In genomic region chr3:152241142-152242067, GRCh38 we compare ENCODE assay signal across 2 cellular contexts.
TF ChIP-seq lines count a peak whose summit lies in the region.

No MANE protein-coding gene starts in this region.

TF ChIP-seq in IMR-90, 13 proteins besides CTCF, POLR2A, EP300 and RAD21:
- no peak for TF ChIP-seq MXI1 (IDR thresholded peaks at IDR 0.05; ENCODE audit: borderline replicate concordance, low read depth, low read length)
- no peak for TF ChIP-seq USF2 (IDR thresholded peaks at IDR 0.05; ENCODE audit: low read depth, low read length)
- TF ChIP-seq BHLHE40 (IDR thresholded peaks at IDR 0.05; ENCODE audit: low read depth, low read length): no peak
- TF ChIP-seq, protein P1, sequence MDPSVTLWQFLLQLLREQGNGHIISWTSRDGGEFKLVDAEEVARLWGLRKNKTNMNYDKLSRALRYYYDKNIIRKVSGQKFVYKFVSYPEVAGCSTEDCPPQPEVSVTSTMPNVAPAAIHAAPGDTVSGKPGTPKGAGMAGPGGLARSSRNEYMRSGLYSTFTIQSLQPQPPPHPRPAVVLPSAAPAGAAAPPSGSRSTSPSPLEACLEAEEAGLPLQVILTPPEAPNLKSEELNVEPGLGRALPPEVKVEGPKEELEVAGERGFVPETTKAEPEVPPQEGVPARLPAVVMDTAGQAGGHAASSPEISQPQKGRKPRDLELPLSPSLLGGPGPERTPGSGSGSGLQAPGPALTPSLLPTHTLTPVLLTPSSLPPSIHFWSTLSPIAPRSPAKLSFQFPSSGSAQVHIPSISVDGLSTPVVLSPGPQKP (IDR thresholded peaks at IDR 0.05; ENCODE audit: borderline replicate concordance, low read depth, low read length): no peak
- no peak for TF ChIP-seq CEBPB (IDR thresholded peaks at IDR 0.05; ENCODE audit: low read depth, low read length)
- TF ChIP-seq RCOR1 (IDR thresholded peaks at IDR 0.05; ENCODE audit: insufficient replicate concordance, low read length): no peak
- no peak for TF ChIP-seq CHD1 (IDR thresholded peaks at IDR 0.05; ENCODE audit: low read depth, low read length)
- TF ChIP-seq RFX5 (IDR thresholded peaks at IDR 0.05; ENCODE audit: low read depth, low read length): no peak
- TF ChIP-seq NFE2L2 (IDR thresholded peaks at IDR 0.05; ENCODE audit: low read depth, low read length): no peak
- TF ChIP-seq FOS (IDR thresholded peaks at IDR 0.05; ENCODE audit: low read depth, low read length): no peak
- TF ChIP-seq MAFK (IDR thresholded peaks at IDR 0.05; ENCODE audit: low read depth, low read length): no peak
- no peak for TF ChIP-seq SMC3 (IDR thresholded peaks at IDR 0.05; ENCODE audit: low read depth, low read length)
- no peak for TF ChIP-seq MAZ (IDR thresholded peaks at IDR 0.05; ENCODE audit: borderline replicate concordance, low read depth, low read length)

TF ChIP-seq in GM12878, 131 proteins besides CTCF, POLR2A, EP300 and RAD21:
- TF ChIP-seq MYC (IDR thresholded peaks at IDR 0.05; ENCODE audit: insufficient read depth, insufficient read length, insufficient replicate concordance, low read length, severe bottlenecking) (no peak), ZNF687 (IDR thresholded peaks at IDR 0.05) (0 out of 2 replicates have a peak, but pooled peaks have one; percentile 9), PKNOX1 (IDR thresholded peaks at IDR 0.05) (peak; percentile 32), RUNX3 (IDR thresholded peaks at IDR 0.05; ENCODE audit: low read length) (peak; percentile 54), EED (IDR thresholded peaks at IDR 0.05; ENCODE audit: low read depth) (0 out of 2 replicates have a peak, but pooled peaks have one; percentile 22), MTA2 (IDR thresholded peaks at IDR 0.05; ENCODE audit: low read depth) (no peak), SPI1 (IDR thresholded peaks at IDR 0.05; ENCODE audit: borderline replicate concordance, insufficient read depth, low read depth, low read length) (peak; percentile 44; the same call in 1 of the 2 replicates)
